ENCODE assay signal across 20 cellular contexts in genomic region chr13:20442798-20443381, GRCh38.
DNase-seq lines count a peak whose midpoint lies in the region; ATAC-seq and TF ChIP-seq lines count a peak whose summit lies in the region.
"Had no signal": no experiment of that assay in that cellular context is flagged by ENCODE, and none has a peak within 500 bp of the region (broad histone marks: within the 10 kb centered on the region; RNA-seq: fewer than 3 reads in every experiment).

No MANE protein-coding gene starts in this region.

- no peaks in the 10 kb centered on the region for H3K9me3 ChIP-seq in CD8-positive, alpha-beta T cell (ENCODE audit: low read length)
- H3K9me3 ChIP-seq in esophagus (ENCODE audit: control insufficient read depth in 2 of 2, insufficient read depth in 1 of 2, low read depth in 1 of 2, low read length in 1 of 2): no peaks in the 10 kb centered on the region
- H3K9me3 ChIP-seq in naive thymus-derived CD4-positive, alpha-beta T cell (ENCODE audit: control insufficient read depth in 2 of 3, low read length in 3 of 3): peaks cover 0 to 5% (median 0%) of the 10 kb centered on the region in 3 experiments
- no peaks in the 10 kb centered on the region for H3K9me3 ChIP-seq in prostate gland

- H3K27me3 Mint-ChIP-seq in CD8-positive, alpha-beta T cell (ENCODE audit: low read depth): no peaks in the 10 kb centered on the region
- H3K27me3 Mint-ChIP-seq in naive thymus-derived CD4-positive, alpha-beta T cell: no peaks in the 10 kb centered on the region
- H3K27me3 Mint-ChIP-seq in T-helper 2 cell treated with Interferon-gamma antibody and Interleukin-4, amounts not matched to agents 5 μg/mL and 100 μg/mL, for 36 hours (ENCODE audit: low read depth): peaks cover under 1% of the 10 kb centered on the region
- H3K27me3 Mint-ChIP-seq: activated CD4-positive, alpha-beta T cell treated with anti-CD3 and anti-CD28 coated beads for 36 hours; stimulated activated naive B cell treated with anti-CD40 and anti-IgM and Interleukin-4, amounts not matched to agents 10 μg/mL and 1 μg/mL and 100 μg/mL, for 72 hours had no signal

- no peak for TF ChIP-seq CTCF in CD8-positive, alpha-beta T cell (IDR thresholded peaks at IDR 0.05)
- no peak for TF ChIP-seq CTCF in prostate gland (IDR thresholded peaks at IDR 0.05)

- H3K27ac ChIP-seq in CD8-positive, alpha-beta T cell (ENCODE audit: low read depth, low read length): no peak overlapping the region
- H3K27ac ChIP-seq in esophagus (ENCODE audit: low read depth in 2 of 2, low read length in 1 of 2) (peak overlapping the region; percentile 37 to 69), prostate gland (peak overlapping the region in 1 of 2 donors; percentile 43)
- no peak overlapping the region for H3K27ac ChIP-seq in naive thymus-derived CD4-positive, alpha-beta T cell (ENCODE audit: low read depth, low read length)
- H3K27ac ChIP-seq: brain microvascular endothelial cell, tibial artery had no signal

- no peaks in the 10 kb centered on the region for H3K36me3 ChIP-seq in CD8-positive, alpha-beta T cell (ENCODE audit: insufficient read depth, low read length)
- H3K36me3 ChIP-seq in esophagus (ENCODE audit: control insufficient read depth in 2 of 2, insufficient read depth in 2 of 2, low read length in 1 of 2) (no peaks in the 10 kb centered on the region), prostate gland (no peaks in the 10 kb centered on the region)
- H3K36me3 ChIP-seq in naive thymus-derived CD4-positive, alpha-beta T cell (ENCODE audit: control insufficient read depth in 2 of 3, insufficient read depth in 3 of 3, low read length in 3 of 3): no peaks in the 10 kb centered on the region
- H3K36me3 ChIP-seq: brain microvascular endothelial cell had no signal

- H3K9me3 Mint-ChIP-seq in CD8-positive, alpha-beta T cell: peaks cover 5% of the 10 kb centered on the region
- H3K9me3 Mint-ChIP-seq in naive thymus-derived CD4-positive, alpha-beta T cell: peaks cover under 1 to 20% (median 6%) of the 10 kb centered on the region in 11 donors
- H3K9me3 Mint-ChIP-seq in T-helper 2 cell treated with Interferon-gamma antibody and Interleukin-4, amounts not matched to agents 5 μg/mL and 100 μg/mL, for 36 hours: peaks cover 25% of the 10 kb centered on the region

- H3K4me1 Mint-ChIP-seq in CD8-positive, alpha-beta T cell (ENCODE audit: low read depth): peaks cover 13% of the 10 kb centered on the region
- peaks cover 0 to 22% (median 18%) of the 10 kb centered on the region in 7 donors for H3K4me1 Mint-ChIP-seq in naive thymus-derived CD4-positive, alpha-beta T cell
- H3K4me1 Mint-ChIP-seq in T-helper 2 cell treated with Interferon-gamma antibody and Interleukin-4, amounts not matched to agents 5 μg/mL and 100 μg/mL, for 36 hours (ENCODE audit: low read depth): peaks cover 6% of the 10 kb centered on the region
- H3K4me1 Mint-ChIP-seq: stimulated activated naive B cell treated with anti-CD40 and anti-IgM and Interleukin-4, amounts not matched to agents 10 μg/mL and 1 μg/mL and 100 μg/mL, for 72 hours had no signal

- H3K27me3 ChIP-seq in CD8-positive, alpha-beta T cell (ENCODE audit: insufficient read depth, low read length): no peaks in the 10 kb centered on the region
- H3K27me3 ChIP-seq in esophagus (ENCODE audit: control insufficient read depth in 1 of 2, insufficient read depth in 2 of 2, low read length in 2 of 2) (no peaks in the 10 kb centered on the region), prostate gland (replicated peaks; ENCODE audit: insufficient read depth) (no peaks in the 10 kb centered on the region)
- H3K27me3 ChIP-seq in naive thymus-derived CD4-positive, alpha-beta T cell (ENCODE audit: control insufficient read depth in 2 of 2, insufficient read depth in 2 of 2, low read length in 2 of 2): no peaks in the 10 kb centered on the region
- H3K27me3 ChIP-seq: brain microvascular endothelial cell, tibial artery had no signal

- WGBS in esophagus, 2 donors: 61 to 64% methylated on average over 2 of the region's 2 CpGs
- WGBS in prostate gland: 47% methylated on average over 2 of the region's 2 CpGs

- POLR2A ChIA-PET in CD8-positive, alpha-beta T cell (lab: Charles Lee): no interaction called here
- POLR2A ChIA-PET in naive thymus-derived CD4-positive, alpha-beta T cell (lab: Charles Lee): no interaction called here

- H3K36me3 Mint-ChIP-seq in CD8-positive, alpha-beta T cell: peaks cover 36% of the 10 kb centered on the region
- H3K36me3 Mint-ChIP-seq in naive thymus-derived CD4-positive, alpha-beta T cell: peaks cover 4 to 49% (median 42%) of the 10 kb centered on the region in 5 donors
- H3K36me3 Mint-ChIP-seq in T-helper 2 cell treated with Interferon-gamma antibody and Interleukin-4, amounts not matched to agents 5 μg/mL and 100 μg/mL, for 36 hours (ENCODE audit: low read depth): peaks cover 7% of the 10 kb centered on the region

- H3K4me3 Mint-ChIP-seq in CD8-positive, alpha-beta T cell: no peak overlapping the region
- H3K4me3 Mint-ChIP-seq in naive thymus-derived CD4-positive, alpha-beta T cell: no peak overlapping the region
- H3K4me3 Mint-ChIP-seq in T-helper 2 cell treated with Interferon-gamma antibody and Interleukin-4, amounts not matched to agents 5 μg/mL and 100 μg/mL, for 36 hours: no peak overlapping the region
- H3K4me3 Mint-ChIP-seq: activated CD4-positive, alpha-beta T cell treated with anti-CD3 and anti-CD28 coated beads for 36 hours; nephron; stimulated activated naive B cell treated with anti-CD40 and anti-IgM and Interleukin-4, amounts not matched to agents 10 μg/mL and 1 μg/mL and 100 μg/mL, for 72 hours had no signal

- CTCF ChIA-PET in CD8-positive, alpha-beta T cell (lab: Charles Lee): no interaction called here
- CTCF ChIA-PET in naive thymus-derived CD4-positive, alpha-beta T cell (lab: Charles Lee): no interaction called here

- H3K4me3 ChIP-seq in CD8-positive, alpha-beta T cell (ENCODE audit: low read depth, low read length): no peak overlapping the region
- H3K4me3 ChIP-seq in esophagus (ENCODE audit: low read depth in 1 of 2, low read length in 2 of 2) (no peak overlapping the region), prostate gland (no peak overlapping the region)
- no peak overlapping the region for H3K4me3 ChIP-seq in naive thymus-derived CD4-positive, alpha-beta T cell (ENCODE audit: low read length)
- H3K4me3 ChIP-seq: tibial artery had no signal

- TF ChIP-seq POLR2A in prostate gland (IDR thresholded peaks at IDR 0.05): no peak

- no peak for DNase-seq in CD8-positive, alpha-beta T cell
- peak; percentile 50 for DNase-seq in LoVo (ENCODE audit: low spot score)
- no peak for DNase-seq in naive thymus-derived CD4-positive, alpha-beta T cell
- DNase-seq in stimulated activated CD4-positive, alpha-beta T cell treated with anti-CD3 and anti-CD28 coated beads, Interleukin-1b, Interleukin-23, amount 100 ng/mL, for 48 hours: no peak
- no peak for DNase-seq in prostate gland (ENCODE audit: low spot score)
- DNase-seq in T-helper 2 cell treated with Interferon-gamma antibody and Interleukin-4, amounts not matched to agents 5 μg/mL and 100 μg/mL, for 36 hours (ENCODE audit: low spot score): no peak
- DNase-seq: activated CD4-positive, alpha-beta T cell treated with anti-CD3 and anti-CD28 coated beads for 36 hours; brain microvascular endothelial cell; DMS79; HCEC 1CT; kidney glomerular epithelial cell; mesenchymal stem cell; NCI-H1092 treated with DMSO at 0.1 percent for 48 hours; NCI-H2029 treated with DMSO at 0.1 percent for 48 hours; NCI-H510A; stimulated activated naive B cell treated with anti-CD40 and anti-IgM and Interleukin-4, amounts not matched to agents 10 μg/mL and 1 μg/mL and 100 μg/mL, for 72 hours; tibial artery had no signal

- ATAC-seq in CD8-positive, alpha-beta T cell: no peak
- no peak for ATAC-seq in naive thymus-derived CD4-positive, alpha-beta T cell
- no peak for ATAC-seq in HG03457 (IDR thresholded peaks at IDR 0.05; ENCODE audit: unreplicated experiment)
- ATAC-seq: activated CD4-positive, alpha-beta T cell treated with anti-CD3 and anti-CD28 coated beads for 36 hours; stimulated activated naive B cell treated with anti-CD40 and anti-IgM and Interleukin-4, amounts not matched to agents 10 μg/mL and 1 μg/mL and 100 μg/mL, for 72 hours had no signal

- intact Hi-C loops in CD8-positive, alpha-beta T cell (cut with DNase I, micrococcal nuclease): no loop called here
- intact Hi-C loops in naive thymus-derived CD4-positive, alpha-beta T cell (cut with micrococcal nuclease): no loop called here
- intact Hi-C loops in prostate gland (cut with DNase I): no loop called here

- H3K4me1 ChIP-seq in CD8-positive, alpha-beta T cell (ENCODE audit: insufficient read depth, low read length): no peaks in the 10 kb centered on the region
- H3K4me1 ChIP-seq in esophagus (ENCODE audit: control insufficient read depth in 2 of 2, insufficient read depth in 2 of 2, low read length in 1 of 2) (peaks cover 3 to 4% of the 10 kb centered on the region in 2 donors), prostate gland (replicated peaks) (no peaks in the 10 kb centered on the region)
- H3K4me1 ChIP-seq in naive thymus-derived CD4-positive, alpha-beta T cell (ENCODE audit: control insufficient read depth in 2 of 2, insufficient read depth in 2 of 2, low read length in 2 of 2): no peaks in the 10 kb centered on the region
- H3K4me1 ChIP-seq: tibial artery had no signal

- H3K27ac Mint-ChIP-seq in CD8-positive, alpha-beta T cell: peak overlapping the region; percentile 20
- H3K27ac Mint-ChIP-seq in naive thymus-derived CD4-positive, alpha-beta T cell: peak overlapping the region in 6 of 9 donors; percentile 9 to 78 (median 74)
- H3K27ac Mint-ChIP-seq in T-helper 2 cell treated with Interferon-gamma antibody and Interleukin-4, amounts not matched to agents 5 μg/mL and 100 μg/mL, for 36 hours: no peak overlapping the region
- H3K27ac Mint-ChIP-seq: activated CD4-positive, alpha-beta T cell treated with anti-CD3 and anti-CD28 coated beads for 36 hours; stimulated activated naive B cell treated with anti-CD40 and anti-IgM and Interleukin-4, amounts not matched to agents 10 μg/mL and 1 μg/mL and 100 μg/mL, for 72 hours had no signal

Comparison
In these comparisons a context has a peak if more than half of its experiments do, and no peak if none do; other contexts are left out.
1. H3K27ac ChIP-seq: peak in esophagus (2 of 2); none in CD8-positive, alpha-beta T cell (single experiment) and naive thymus-derived CD4-positive, alpha-beta T cell (single experiment).